Comparison of ENCODE assay signal across 4 cellular contexts in the genomic region with DNA sequence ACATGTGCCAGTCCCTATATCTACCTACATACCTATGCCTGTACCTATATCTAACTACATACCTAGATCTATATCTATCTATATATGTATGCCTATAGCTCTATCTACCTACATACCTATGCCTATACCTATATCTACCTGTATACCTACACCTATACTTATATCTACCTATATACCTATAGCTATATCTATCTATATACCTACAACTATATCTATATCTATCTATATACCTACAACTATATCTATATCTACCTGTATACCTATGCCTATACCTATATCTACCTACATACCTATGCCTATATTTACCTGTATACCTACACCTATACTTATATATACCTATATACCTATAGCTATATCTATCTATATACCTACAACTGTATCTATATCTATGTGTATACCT. TPM values are rescaled to one million over a fixed set of nuclear protein-coding genes. Genes with fewer than 3 reads are reported as not detected.
"Had no signal": no experiment of that assay in that cellular context is flagged by ENCODE, and none has a peak within 500 bp of the region (broad histone marks: within the 10 kb centered on the region; RNA-seq: fewer than 3 reads in every experiment).

No MANE protein-coding gene starts in this region.

- H3K4me3 ChIP-seq: GM12878 had no signal

- ATAC-seq: GM12878 had no signal

- DNase-seq: GDM1, GF-D8 had no signal

RNA-seq across cellular contexts. Expression of a gene that starts 56.6 kb away (rescaled TPM):
- total RNA-seq: G401 had no signal
